12 cellular contexts compared by ENCODE assay signal in genomic region chr18:58520964-58521363, GRCh38.
DNase-seq lines count a peak whose midpoint lies in the region; ATAC-seq, FAIRE-seq and TF ChIP-seq lines count a peak whose summit lies in the region.
"Had no signal": no experiment of that assay in that cellular context is flagged by ENCODE, and none has a peak within 500 bp of the region (broad histone marks: within the 10 kb centered on the region; RNA-seq: fewer than 3 reads in every experiment).

No MANE protein-coding gene starts in this region.

- peaks cover 0 to 4% of the 10 kb centered on the region in 2 experiments; a peak in 1 of 4 replicates for H3K79me1 ChIP-seq in IMR-90 (ENCODE audit: low read depth in 1 of 2, low read length in 2 of 2)

- CTCF ChIA-PET in A549 (lab: Yijun Ruan, JAX) (interaction anchor here (1.2 to 1.7 kb wide), 3 partner anchors 9 to 243 kb away, joined by 3 to 7 read pairs (median 5); no protein-coding TSS in a partner anchor), IMR-90 (lab: Yijun Ruan, JAX) (no interaction called here)

- H3K4ac ChIP-seq in IMR-90 (ENCODE audit: low read depth, low read length) = no peak overlapping the region

- no peak overlapping the region for H3K9ac ChIP-seq in IMR-90 (ENCODE audit: low read depth, low read length)

- no peak overlapping the region for H2BK120ac ChIP-seq in IMR-90 (ENCODE audit: low read depth, low read length)

- H2AK9ac ChIP-seq in IMR-90 (replicated peaks; ENCODE audit: low read depth, low read length, poor library complexity) = no peak overlapping the region

- ATAC-seq in A549 (peak; percentile 24 to 29; a peak in 1 of 6 replicates), IMR-90 (ENCODE audit: low read depth) (peak; percentile 44)

- H2BK20ac ChIP-seq in IMR-90 (ENCODE audit: low read depth, low read length) = no peak overlapping the region

- H4K20me1 ChIP-seq in IMR-90 (ENCODE audit: insufficient read depth, low read length) = peaks cover 6% of the 10 kb centered on the region; the same call in 1 of the 2 replicates

- no peak overlapping the region for H2AK5ac ChIP-seq in IMR-90 (ENCODE audit: low read depth, low read length)

- H3K4me1 ChIP-seq in A549 = peaks cover 37% of the 10 kb centered on the region
- H3K4me1 ChIP-seq in IMR-90 (ENCODE audit: control insufficient read depth, insufficient read depth, low read length) = no peaks in the 10 kb centered on the region

- TF ChIP-seq RAD21 in A549 (conservative IDR thresholded peaks at IDR 0.05 in 1 of 2, IDR thresholded peaks at IDR 0.05 in 1 of 2) (no peak), IMR-90 (IDR thresholded peaks at IDR 0.05; ENCODE audit: low read length) (no peak)

- FAIRE-seq in A549 (lab: Jason Lieb, UNC) = no peak

- POLR2A ChIA-PET in A549 (lab: Yijun Ruan, JAX) = no interaction called here
- POLR2A ChIA-PET in IMR-90 (lab: Charles Lee; ENCODE audit: unreplicated experiment) = interaction anchor here (0.6 kb wide), 1 partner anchor 138 kb away, joined by 3 read pairs; no protein-coding TSS in a partner anchor

- WGBS in A549 (ENCODE audit: missing lambda C conversion rate) = 76% methylated on average over 4 of the region's 4 CpGs
- no CpG with 5 or more reads among the region's 4 CpGs for WGBS in IMR-90 (ENCODE audit: extremely low coverage in 2 of 2, insufficient read length in 1 of 2), 2 experiments

- no peak for TF ChIP-seq EP300 in A549 (IDR thresholded peaks at IDR 0.05)

- peaks cover 26% of the 10 kb centered on the region for H3K36me3 ChIP-seq in IMR-90 (ENCODE audit: control insufficient read depth, insufficient read depth, low read length)
- H3K36me3 ChIP-seq in brain microvascular endothelial cell (replicated peaks) = no peaks in the 10 kb centered on the region

- H3K27ac ChIP-seq in A549 (peak overlapping the region; percentile 35 to 80; a peak in 4 of 6 replicates), IMR-90 (ENCODE audit: insufficient read depth, low read length) (no peak overlapping the region), brain microvascular endothelial cell (no peak overlapping the region)

- peaks cover 6% of the 10 kb centered on the region; the same call in 1 of the 2 replicates for H3K9me1 ChIP-seq in IMR-90 (ENCODE audit: insufficient read depth, low read length)

- DNase-seq in A549 (ENCODE audit: low read depth in 1 of 2, low spot score in 1 of 2) = no peak
- DNase-seq in Daoy (ENCODE audit: low read depth) = peak; percentile 68
- DNase-seq in IMR-90 = peak; percentile 39
- peak; percentile 13 for DNase-seq in brain microvascular endothelial cell
- no peak for DNase-seq in C1 segment of cervical spinal cord (lab: John Stamatoyannopoulos, UW)
- no peak for DNase-seq in GM20000 (ENCODE audit: low spot score)
- no peak for DNase-seq in dedifferentiated amniotic fluid mesenchymal stem cell (ENCODE audit: extremely low spot score)
- DNase-seq in T-helper 9 cell = no peak
- DNase-seq: CD4-positive, CD25-positive, alpha-beta regulatory T cell; effector CD8-positive, alpha-beta T cell; glutamatergic neuron; NCI-H510A treated with DMSO at 0.1 percent for 48 hours had no signal

- BruUV-seq in IMR-90 (replicated peaks; lab: Mats Ljungman, UMichigan) = no TSS peak

- no peak overlapping the region for H2BK15ac ChIP-seq in IMR-90 (ENCODE audit: low read depth, low read length)

- H3K9me3 ChIP-seq in A549 (no peaks in the 10 kb centered on the region), IMR-90 (ENCODE audit: control insufficient read depth, insufficient read depth, low read length) (no peaks in the 10 kb centered on the region)

- no peak overlapping the region for H3K4me3 ChIP-seq in A549
- no peak overlapping the region for H3K4me3 ChIP-seq in IMR-90 (ENCODE audit: insufficient read depth, low read depth, low read length)
- no peak overlapping the region for H3K4me3 ChIP-seq in brain microvascular endothelial cell (ENCODE audit: low read depth, low read length)

- in situ Hi-C loops in IMR-90 (cut with MboI; ENCODE audit: low sequenced_read_pairs) = loop anchor here (10.0 kb wide), 2 partner anchors 214 to 544 kb away; no protein-coding TSS in a partner anchor
- in situ Hi-C loops in brain microvascular endothelial cell (cut with HindIII; ENCODE audit: low pct_ligation_motif_present, low sequenced_read_pairs) = no loop called here

- TF ChIP-seq CTCF in A549 (IDR thresholded peaks at IDR 0.05) (no peak), IMR-90 (conservative IDR thresholded peaks at IDR 0.05; ENCODE audit: low read depth, low read length) (no peak), brain microvascular endothelial cell (IDR thresholded peaks at IDR 0.05; ENCODE audit: low read depth, low read length, missing control alignments) (no peak), GM20000 (IDR thresholded peaks at IDR 0.05; ENCODE audit: extremely low read depth, missing control alignments) (no peak)

- no peak overlapping the region for H3K18ac ChIP-seq in IMR-90 (ENCODE audit: low read depth, low read length)

- H4K91ac ChIP-seq in IMR-90 (ENCODE audit: insufficient read depth, low read depth, low read length) = no peak overlapping the region

- intact Hi-C loops in IMR-90 (cut with micrococcal nuclease) = loop anchor here (10.0 kb wide), 1 partner anchor 554 kb away; no protein-coding TSS in a partner anchor

- H2AFZ ChIP-seq in IMR-90 (replicated peaks; ENCODE audit: low read length, poor library complexity) = peak overlapping the region; percentile 15

- H4K8ac ChIP-seq in IMR-90 (ENCODE audit: low read depth in 2 of 2, low read length in 2 of 2) = no peak overlapping the region

- no peak overlapping the region for H3K14ac ChIP-seq in IMR-90 (replicated peaks; ENCODE audit: low read depth, low read length)

- H3K56ac ChIP-seq in IMR-90 (ENCODE audit: extremely low read depth, insufficient read depth, low read length) = no peak overlapping the region

- dilution Hi-C loops in IMR-90 (cut with HindIII; ENCODE audit: low sequenced_read_pairs, unreplicated experiment) = no loop called here

- H3K4me2 ChIP-seq in A549 (0 out of 3 replicates have a peak overlapping the region, but pooled peaks have one; percentile 3), IMR-90 (ENCODE audit: low read depth, low read length) (no peak overlapping the region)

- H3K27me3 ChIP-seq in IMR-90 (ENCODE audit: control insufficient read depth, insufficient read depth, low read length) = no peaks in the 10 kb centered on the region
- H3K27me3 ChIP-seq in brain microvascular endothelial cell (replicated peaks) = no peaks in the 10 kb centered on the region

- no peak overlapping the region for H2BK5ac ChIP-seq in IMR-90 (ENCODE audit: low read depth, low read length, poor library complexity, severe bottlenecking)

- TF ChIP-seq POLR2A in A549 (IDR thresholded peaks at IDR 0.05; ENCODE audit: low read length) (no peak), IMR-90 (IDR thresholded peaks at IDR 0.05; ENCODE audit: low read depth, low read length) (no peak)

- H4K5ac ChIP-seq in IMR-90 (ENCODE audit: low read depth, low read length) = no peak overlapping the region

- H3K23ac ChIP-seq in IMR-90 (ENCODE audit: low read depth, low read length) = no peak overlapping the region

TF ChIP-seq in A549, 52 proteins besides CTCF, POLR2A, EP300 and RAD21:
- TF ChIP-seq TFCP2L1 (CRISPR knock-in tag; IDR thresholded peaks at IDR 0.05) (no peak), FOXS1 (CRISPR knock-in tag; IDR thresholded peaks at IDR 0.05) (no peak), ZC3H11A (IDR thresholded peaks at IDR 0.05) (no peak), NFE2L2 (conservative IDR thresholded peaks at IDR 0.05; ENCODE audit: low read length) (no peak), CBX2 (IDR thresholded peaks at IDR 0.05; ENCODE audit: borderline replicate concordance, low read depth) (no peak), POLR2AphosphoS2 (conservative IDR thresholded peaks at IDR 0.05; ENCODE audit: low read length) (no peak), HOXB13 (CRISPR knock-in tag; IDR thresholded peaks at IDR 0.05; ENCODE audit: low read depth) (no peak), JUNB (IDR thresholded peaks at IDR 0.05) (no peak), KDM5A (IDR thresholded peaks at IDR 0.05) (no peak)

TF ChIP-seq in IMR-90, 13 proteins besides CTCF, POLR2A, EP300 and RAD21:
- no peak for TF ChIP-seq NFE2L2 (IDR thresholded peaks at IDR 0.05; ENCODE audit: low read depth, low read length)
- TF ChIP-seq CEBPB (IDR thresholded peaks at IDR 0.05; ENCODE audit: low read depth, low read length) = no peak
- TF ChIP-seq RCOR1 (IDR thresholded peaks at IDR 0.05; ENCODE audit: insufficient replicate concordance, low read length) = no peak
- TF ChIP-seq SMC3 (IDR thresholded peaks at IDR 0.05; ENCODE audit: low read depth, low read length) = no peak
- TF ChIP-seq FOS (IDR thresholded peaks at IDR 0.05; ENCODE audit: low read depth, low read length) = no peak
- TF ChIP-seq MAZ (IDR thresholded peaks at IDR 0.05; ENCODE audit: borderline replicate concordance, low read depth, low read length) = no peak
- TF ChIP-seq USF2 (IDR thresholded peaks at IDR 0.05; ENCODE audit: low read depth, low read length) = no peak
- TF ChIP-seq MAFK (IDR thresholded peaks at IDR 0.05; ENCODE audit: low read depth, low read length) = no peak
- TF ChIP-seq BHLHE40 (IDR thresholded peaks at IDR 0.05; ENCODE audit: low read depth, low read length) = no peak
- TF ChIP-seq ELK1 (IDR thresholded peaks at IDR 0.05; ENCODE audit: borderline replicate concordance, low read depth, low read length) = no peak
- no peak for TF ChIP-seq RFX5 (IDR thresholded peaks at IDR 0.05; ENCODE audit: low read depth, low read length)
- no peak for TF ChIP-seq CHD1 (IDR thresholded peaks at IDR 0.05; ENCODE audit: low read depth, low read length)
- TF ChIP-seq MXI1 (IDR thresholded peaks at IDR 0.05; ENCODE audit: borderline replicate concordance, low read depth, low read length) = no peak

Comparison
In these comparisons a context has a peak if more than half of its experiments do, and no peak if none do; other contexts are left out.
1. DNase-seq: peak in Daoy (single experiment), IMR-90 (single experiment) and brain microvascular endothelial cell (single experiment); none in A549 (0 of 2), C1 segment of cervical spinal cord (0 of 14), GM20000 (single experiment), dedifferentiated amniotic fluid mesenchymal stem cell (single experiment) and T-helper 9 cell (single experiment).
2. H3K27ac ChIP-seq: peak in A549 (2 of 2); none in IMR-90 (single experiment) and brain microvascular endothelial cell (single experiment).